ENCODE assay signal across 20 cellular contexts in the genomic region with DNA sequence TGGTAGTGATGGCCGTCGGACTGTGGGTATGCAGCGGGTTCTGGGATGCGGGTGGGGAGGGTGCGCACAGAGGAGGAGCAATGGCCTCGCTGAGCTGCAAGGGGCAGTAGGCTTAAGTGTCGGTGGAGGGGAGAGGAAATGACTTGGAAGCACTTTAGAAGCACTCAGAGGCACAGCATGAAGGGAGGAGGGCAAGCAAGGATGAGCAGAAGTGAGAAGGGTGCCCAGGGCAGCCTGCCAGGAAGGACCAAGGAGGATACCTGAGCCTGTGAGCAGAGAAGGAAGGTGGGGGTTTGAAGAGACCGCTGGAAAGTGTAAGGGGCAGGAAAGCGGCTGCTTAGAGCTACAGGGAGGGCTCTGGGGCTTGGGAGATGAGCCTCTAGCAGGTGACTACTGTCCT. TPM values are rescaled to one million over a fixed set of nuclear protein-coding genes. Genes with fewer than 3 reads are reported as not detected.
"Had no signal": no experiment of that assay in that cellular context is flagged by ENCODE, and none has a peak within 500 bp of the region (broad histone marks: within the 10 kb centered on the region; RNA-seq: fewer than 3 reads in every experiment).

No MANE protein-coding gene starts in this region.

- H3K4me1 ChIP-seq: adrenal gland, foreskin keratinocyte, thyroid gland had no signal

- DNase-seq: activated CD4-positive, alpha-beta T cell treated with anti-CD3 and anti-CD28 coated beads, Interleukin-2, amount 50 U/mL, for 48 hours; activated effector memory CD4-positive, alpha-beta T cell treated with Interleukin-2 at 50 U/mL for 16 hours; activated T-cell treated with anti-CD3 and anti-CD28 coated beads, Interleukin-2, amount 50 U/mL, for 1 hour; adrenal gland; effector CD4-positive, alpha-beta T cell; foreskin keratinocyte; glutamatergic neuron; mesendoderm; stimulated activated CD4-positive, alpha-beta T cell treated with anti-CD3 and anti-CD28 coated beads, Interleukin-12 subunit alpha, Interleukin-12 subunit beta, amount 100 ng/mL, for 4 hours; stimulated activated CD4-positive, alpha-beta T cell treated with anti-CD3 and anti-CD28 coated beads, Interleukin-2, amount 100 ng/mL, for 24 hours; T-helper 17 cell; WERI-Rb-1 had no signal

- H3K9me3 ChIP-seq: adrenal gland, thyroid gland had no signal

- H3K36me3 Mint-ChIP-seq: activated naive CD4-positive, alpha-beta T cell treated with anti-CD3 and anti-CD28 coated beads, Interleukin-2, amount 50 U/mL, for 24 hours; stimulated activated effector memory CD8-positive, alpha-beta T cell treated with anti-CD3 and anti-CD28 coated beads, Interleukin-12 subunit alpha, Interleukin-12 subunit beta, amount 100 ng/mL, for 72 hours had no signal

- H3K4me3 Mint-ChIP-seq: activated naive CD4-positive, alpha-beta T cell treated with anti-CD3 and anti-CD28 coated beads, Interleukin-2, amount 50 U/mL, for 24 hours; neural crest cell; stimulated activated effector memory CD8-positive, alpha-beta T cell treated with anti-CD3 and anti-CD28 coated beads, Interleukin-12 subunit alpha, Interleukin-12 subunit beta, amount 100 ng/mL, for 72 hours; T-helper 17 cell had no signal

- H3K4me1 Mint-ChIP-seq: activated naive CD4-positive, alpha-beta T cell treated with anti-CD3 and anti-CD28 coated beads, Interleukin-2, amount 50 U/mL, for 24 hours; neural crest cell; stimulated activated effector memory CD8-positive, alpha-beta T cell treated with anti-CD3 and anti-CD28 coated beads, Interleukin-12 subunit alpha, Interleukin-12 subunit beta, amount 100 ng/mL, for 72 hours had no signal

- H3K27me3 ChIP-seq: adrenal gland, thyroid gland had no signal

- H3K9me3 Mint-ChIP-seq: activated naive CD4-positive, alpha-beta T cell treated with anti-CD3 and anti-CD28 coated beads, Interleukin-2, amount 50 U/mL, for 24 hours; neural crest cell; stimulated activated effector memory CD8-positive, alpha-beta T cell treated with anti-CD3 and anti-CD28 coated beads, Interleukin-12 subunit alpha, Interleukin-12 subunit beta, amount 100 ng/mL, for 72 hours had no signal

- H3K4me3 ChIP-seq: adrenal gland, thyroid gland had no signal

- H3K27ac ChIP-seq: adrenal gland, foreskin keratinocyte, thyroid gland, WERI-Rb-1 had no signal

- FAIRE-seq: endothelial cell of umbilical vein, urothelium cell line had no signal

- H3K36me3 ChIP-seq: adrenal gland, thyroid gland, WERI-Rb-1 had no signal

- H3K27ac Mint-ChIP-seq: activated naive CD4-positive, alpha-beta T cell treated with anti-CD3 and anti-CD28 coated beads, Interleukin-2, amount 50 U/mL, for 24 hours; stimulated activated effector memory CD8-positive, alpha-beta T cell treated with anti-CD3 and anti-CD28 coated beads, Interleukin-12 subunit alpha, Interleukin-12 subunit beta, amount 100 ng/mL, for 72 hours; T-helper 17 cell had no signal

RNA-seq across cellular contexts. Expression of a gene that starts 0.3 kb away (rescaled TPM):
- total RNA-seq: endothelial cell of umbilical vein, foreskin keratinocyte, myocyte, neural crest cell, renal cortical epithelial cell, T-helper 17 cell, thyroid gland had no signal
- polyA plus RNA-seq: endothelial cell of umbilical vein had no signal
